Comparison of ENCODE assay signal across 1 cellular context in the genomic region with DNA sequence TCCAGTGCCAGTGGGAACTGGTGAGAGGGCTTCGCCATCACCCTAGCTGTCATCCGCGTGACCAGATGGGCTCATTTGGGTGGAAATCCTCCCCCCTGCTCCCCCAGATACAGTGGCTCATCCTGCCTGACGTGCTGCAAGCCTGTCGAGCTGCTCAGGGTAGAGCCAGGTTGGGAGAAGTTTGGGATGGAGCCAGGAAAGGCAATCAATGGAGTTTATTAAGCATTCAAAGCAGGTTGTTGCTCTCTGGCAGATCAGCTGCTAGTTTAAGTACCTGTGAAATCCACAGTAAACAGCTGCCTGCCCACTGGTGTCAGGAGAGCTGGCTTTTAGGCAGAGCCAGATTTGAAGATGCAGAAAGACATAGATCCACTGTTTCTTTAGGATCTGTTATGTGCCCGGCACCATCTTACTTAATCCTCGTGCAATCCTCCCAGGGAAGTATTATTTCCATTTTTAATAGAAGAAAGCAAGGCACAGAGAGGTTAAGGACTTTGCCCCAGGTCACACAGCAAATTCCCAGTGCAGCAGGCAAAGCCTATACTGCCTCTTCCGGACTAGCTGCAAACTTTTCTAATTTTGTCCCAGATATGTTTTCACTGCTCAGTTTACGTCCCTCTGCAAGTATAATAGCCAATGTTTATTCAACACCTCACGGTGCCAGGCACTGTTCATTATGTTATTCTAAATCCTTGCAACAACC.
TF ChIP-seq lines count a peak whose summit lies in the region.

No MANE protein-coding gene starts in this region.

TF ChIP-seq in HCT116, 20 proteins besides CTCF, POLR2A, EP300 and RAD21 (continued from another document):
- TF ChIP-seq FOSL1 (IDR thresholded peaks at IDR 0.05; ENCODE audit: low read depth), result no peak
- TF ChIP-seq, protein P1, sequence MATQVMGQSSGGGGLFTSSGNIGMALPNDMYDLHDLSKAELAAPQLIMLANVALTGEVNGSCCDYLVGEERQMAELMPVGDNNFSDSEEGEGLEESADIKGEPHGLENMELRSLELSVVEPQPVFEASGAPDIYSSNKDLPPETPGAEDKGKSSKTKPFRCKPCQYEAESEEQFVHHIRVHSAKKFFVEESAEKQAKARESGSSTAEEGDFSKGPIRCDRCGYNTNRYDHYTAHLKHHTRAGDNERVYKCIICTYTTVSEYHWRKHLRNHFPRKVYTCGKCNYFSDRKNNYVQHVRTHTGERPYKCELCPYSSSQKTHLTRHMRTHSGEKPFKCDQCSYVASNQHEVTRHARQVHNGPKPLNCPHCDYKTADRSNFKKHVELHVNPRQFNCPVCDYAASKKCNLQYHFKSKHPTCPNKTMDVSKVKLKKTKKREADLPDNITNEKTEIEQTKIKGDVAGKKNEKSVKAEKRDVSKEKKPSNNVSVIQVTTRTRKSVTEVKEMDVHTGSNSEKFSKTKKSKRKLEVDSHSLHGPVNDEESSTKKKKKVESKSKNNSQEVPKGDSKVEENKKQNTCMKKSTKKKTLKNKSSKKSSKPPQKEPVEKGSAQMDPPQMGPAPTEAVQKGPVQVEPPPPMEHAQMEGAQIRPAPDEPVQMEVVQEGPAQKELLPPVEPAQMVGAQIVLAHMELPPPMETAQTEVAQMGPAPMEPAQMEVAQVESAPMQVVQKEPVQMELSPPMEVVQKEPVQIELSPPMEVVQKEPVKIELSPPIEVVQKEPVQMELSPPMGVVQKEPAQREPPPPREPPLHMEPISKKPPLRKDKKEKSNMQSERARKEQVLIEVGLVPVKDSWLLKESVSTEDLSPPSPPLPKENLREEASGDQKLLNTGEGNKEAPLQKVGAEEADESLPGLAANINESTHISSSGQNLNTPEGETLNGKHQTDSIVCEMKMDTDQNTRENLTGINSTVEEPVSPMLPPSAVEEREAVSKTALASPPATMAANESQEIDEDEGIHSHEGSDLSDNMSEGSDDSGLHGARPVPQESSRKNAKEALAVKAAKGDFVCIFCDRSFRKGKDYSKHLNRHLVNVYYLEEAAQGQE (IDR thresholded peaks at IDR 0.05; ENCODE audit: low read depth), result no peak
- no peak for TF ChIP-seq CEBPB (IDR thresholded peaks at IDR 0.05; ENCODE audit: low read depth)
- no peak for TF ChIP-seq SRF (IDR thresholded peaks at IDR 0.05; ENCODE audit: low read depth)
- TF ChIP-seq EGR1 (IDR thresholded peaks at IDR 0.05; ENCODE audit: low read depth), result no peak
- TF ChIP-seq EZH2 (IDR thresholded peaks at IDR 0.05), result no peak
- no peak for TF ChIP-seq SP1 (IDR thresholded peaks at IDR 0.05; ENCODE audit: low read depth)
- TF ChIP-seq ELF1 (IDR thresholded peaks at IDR 0.05; ENCODE audit: borderline replicate concordance, low read depth), result no peak
TF ChIP-seq in HCT116: peak in this region for 0.
